15 cellular contexts compared by ENCODE assay signal in genomic region chr1:77565321-77565720, GRCh38.
DNase-seq lines count a peak whose midpoint lies in the region; FAIRE-seq and TF ChIP-seq lines count a peak whose summit lies in the region.
"Had no signal": no experiment of that assay in that cellular context is flagged by ENCODE, and none has a peak within 500 bp of the region (broad histone marks: within the 10 kb centered on the region; RNA-seq: fewer than 3 reads in every experiment).

No MANE protein-coding gene starts in this region.

- no peak overlapping the region for H2BK120ac ChIP-seq in trophoblast cell (ENCODE audit: insufficient read depth, low read length, poor library complexity)

- no peaks in the 10 kb centered on the region for H3K9me3 ChIP-seq in trophoblast cell (ENCODE audit: insufficient read depth, low read depth, low read length)
- no peaks in the 10 kb centered on the region for H3K9me3 ChIP-seq in CD4-positive, alpha-beta memory T cell (ENCODE audit: control insufficient read depth in 1 of 2, low read length in 2 of 2)
- H3K9me3 ChIP-seq: Peyer's patch had no signal

- DNase-seq in activated naive CD4-positive, alpha-beta T cell (lab: John Stamatoyannopoulos, UW): no peak
- DNase-seq in H54 (ENCODE audit: insufficient read length, low spot score) (no peak), astrocyte of the spinal cord (ENCODE audit: low read depth, low spot score) (peak; percentile 40), trophoblast cell (peak; percentile 7 to 16)
- DNase-seq in stimulated activated CD4-positive, alpha-beta T cell treated with anti-CD3 and anti-CD28 coated beads, Interleukin-1b, Interleukin-23, amount 100 ng/mL, for 48 hours: no peak
- DNase-seq in CD4-positive, alpha-beta memory T cell: no peak
- DNase-seq: ACHN, DMS79 treated with DMSO at 0.1 percent for 48 hours, MM.1S, NCI-H1092 treated with DMSO at 0.1 percent for 48 hours, NCI-H146, NCI-H2029 treated with DMSO at 0.1 percent for 48 hours, Peyer's patch had no signal

- H3K4me1 ChIP-seq in trophoblast cell (ENCODE audit: control insufficient read depth in 1 of 2, insufficient read depth in 2 of 2, low read length in 2 of 2): peaks cover 0 to 2% of the 10 kb centered on the region in 2 experiments
- no peaks in the 10 kb centered on the region for H3K4me1 ChIP-seq in CD4-positive, alpha-beta memory T cell (ENCODE audit: insufficient read depth, low read length)

- no peak overlapping the region for H3K4ac ChIP-seq in trophoblast cell (ENCODE audit: low read depth, low read length)

- intact Hi-C loops in CD4-positive, alpha-beta memory T cell (cut with micrococcal nuclease): no loop called here

- peaks cover 5 to 6% of the 10 kb centered on the region in 2 experiments for H3K36me3 ChIP-seq in trophoblast cell (ENCODE audit: control insufficient read depth in 1 of 2, insufficient read depth in 2 of 2, low read length in 2 of 2)
- H3K36me3 ChIP-seq in CD4-positive, alpha-beta memory T cell (ENCODE audit: insufficient read depth, low read length): peaks cover 29% of the 10 kb centered on the region

- H2AK5ac ChIP-seq in trophoblast cell (ENCODE audit: low read length): no peak overlapping the region

- H2AFZ ChIP-seq in trophoblast cell (ENCODE audit: insufficient read depth, low read length, poor library complexity): no peak overlapping the region

- no peak overlapping the region for H2BK5ac ChIP-seq in trophoblast cell (ENCODE audit: low read depth, low read length, poor library complexity)

- FAIRE-seq in H54 (lab: Jason Lieb, UNC): peak; percentile 15

- H4K8ac ChIP-seq in trophoblast cell (ENCODE audit: low read depth, low read length): no peak overlapping the region

- H3K27ac Mint-ChIP-seq in activated naive CD4-positive, alpha-beta T cell treated with anti-CD3 and anti-CD28 coated beads, Interleukin-2, amount 50 U/mL, for 24 hours: peak overlapping the region; percentile 37
- H3K27ac Mint-ChIP-seq in CD4-positive, alpha-beta memory T cell: peak overlapping the region in 3 of 7 donors; percentile 9 to 36 (median 35)

- H3K18ac ChIP-seq in trophoblast cell (ENCODE audit: low read length): no peak overlapping the region

- no peaks in the 10 kb centered on the region for H3K79me2 ChIP-seq in trophoblast cell (ENCODE audit: control insufficient read depth, insufficient read depth, low read length, poor library complexity)

- no peaks in the 10 kb centered on the region for H3K27me3 ChIP-seq in trophoblast cell (ENCODE audit: insufficient read depth, low read length)
- H3K27me3 ChIP-seq in CD4-positive, alpha-beta memory T cell (ENCODE audit: insufficient read depth, low read length): no peaks in the 10 kb centered on the region
- H3K27me3 ChIP-seq: Peyer's patch had no signal

- CTCF ChIA-PET in CD4-positive, alpha-beta memory T cell (lab: Charles Lee; ENCODE audit: partially characterized antibody): no interaction called here

- H3K36me3 Mint-ChIP-seq in activated naive CD4-positive, alpha-beta T cell treated with anti-CD3 and anti-CD28 coated beads, Interleukin-2, amount 50 U/mL, for 24 hours: peaks cover 35% of the 10 kb centered on the region
- peaks cover 60 to 72% of the 10 kb centered on the region in 2 donors for H3K36me3 Mint-ChIP-seq in CD4-positive, alpha-beta memory T cell

- no peak overlapping the region for H2BK12ac ChIP-seq in trophoblast cell (ENCODE audit: low read length)

- H3K4me2 ChIP-seq in trophoblast cell (ENCODE audit: low read length): no peak overlapping the region

- H3K79me1 ChIP-seq in trophoblast cell (ENCODE audit: low read length): no peaks in the 10 kb centered on the region

- H3K4me3 ChIP-seq in astrocyte of the spinal cord (ENCODE audit: low read depth, low read length): no peak overlapping the region
- H3K4me3 ChIP-seq in trophoblast cell (ENCODE audit: low read depth, low read length): no peak overlapping the region
- no peak overlapping the region for H3K4me3 ChIP-seq in CD4-positive, alpha-beta memory T cell (ENCODE audit: low read length in 2 of 2)
- H3K4me3 ChIP-seq: Peyer's patch had no signal

- no peak overlapping the region for H4K12ac ChIP-seq in trophoblast cell (ENCODE audit: low read depth, low read length)

- H3K14ac ChIP-seq in trophoblast cell (ENCODE audit: low read length): no peak overlapping the region

- no peak overlapping the region for H3K23ac ChIP-seq in trophoblast cell (ENCODE audit: low read length)

- no peaks in the 10 kb centered on the region for H3K27me3 Mint-ChIP-seq in activated naive CD4-positive, alpha-beta T cell treated with anti-CD3 and anti-CD28 coated beads, Interleukin-2, amount 50 U/mL, for 24 hours
- no peaks in the 10 kb centered on the region for H3K27me3 Mint-ChIP-seq in CD4-positive, alpha-beta memory T cell

- no peak for TF ChIP-seq CTCF in astrocyte of the spinal cord (IDR thresholded peaks at IDR 0.05; ENCODE audit: low read depth, low read length)

- no peak overlapping the region for H3K27ac ChIP-seq in trophoblast cell (ENCODE audit: low read depth, low read length)
- no peak overlapping the region for H3K27ac ChIP-seq in CD4-positive, alpha-beta memory T cell (ENCODE audit: low read depth, low read length)
- H3K27ac ChIP-seq: C4-2B, Peyer's patch had no signal

- POLR2A ChIA-PET in CD4-positive, alpha-beta memory T cell (lab: Charles Lee; ENCODE audit: partially characterized antibody): interaction anchor here (0.8 kb wide), 1 partner anchor 11 kb away, joined by 3 read pairs; no protein-coding TSS in a partner anchor

- H3K4me3 Mint-ChIP-seq in activated naive CD4-positive, alpha-beta T cell treated with anti-CD3 and anti-CD28 coated beads, Interleukin-2, amount 50 U/mL, for 24 hours: no peak overlapping the region
- H3K4me3 Mint-ChIP-seq in CD4-positive, alpha-beta memory T cell: no peak overlapping the region

- H3K4me1 Mint-ChIP-seq in activated naive CD4-positive, alpha-beta T cell treated with anti-CD3 and anti-CD28 coated beads, Interleukin-2, amount 50 U/mL, for 24 hours: peaks cover 3% of the 10 kb centered on the region
- H3K4me1 Mint-ChIP-seq in CD4-positive, alpha-beta memory T cell: peaks cover 0 to 3% (median under 1%) of the 10 kb centered on the region in 4 donors

- WGBS in trophoblast cell (ENCODE audit: extremely low coverage, insufficient coverage, insufficient read length): no CpG with 5 or more reads among the region's 4 CpGs

- no peak overlapping the region for H3K9ac ChIP-seq in trophoblast cell (ENCODE audit: low read length)

- H4K91ac ChIP-seq in trophoblast cell (ENCODE audit: low read depth, low read length): no peak overlapping the region

- H3K9me3 Mint-ChIP-seq in activated naive CD4-positive, alpha-beta T cell treated with anti-CD3 and anti-CD28 coated beads, Interleukin-2, amount 50 U/mL, for 24 hours: no peaks in the 10 kb centered on the region
- H3K9me3 Mint-ChIP-seq in CD4-positive, alpha-beta memory T cell: no peaks in the 10 kb centered on the region

- no peak for TF ChIP-seq POLR2A in H54 (IDR thresholded peaks at IDR 0.05; ENCODE audit: low read depth, low read length)

- in situ Hi-C loops in astrocyte of the spinal cord (cut with HindIII; ENCODE audit: low sequenced_read_pairs): no loop called here

Comparison
In these comparisons a context has a peak if more than half of its experiments do, and no peak if none do; other contexts are left out.
1. DNase-seq: peak in astrocyte of the spinal cord (single experiment) and trophoblast cell (2 of 2); none in activated naive CD4-positive, alpha-beta T cell (0 of 4), H54 (single experiment), stimulated activated CD4-positive, alpha-beta T cell treated with anti-CD3 and anti-CD28 coated beads, Interleukin-1b, Interleukin-23, amount 100 ng/mL, for 48 hours (single experiment) and CD4-positive, alpha-beta memory T cell (0 of 5).